ENCODE assay signal across 20 cellular contexts in genomic region chr6:129177801-129178200, GRCh38.
"Had no signal": no experiment of that assay in that cellular context is flagged by ENCODE, and none has a peak within 500 bp of the region (broad histone marks: within the 10 kb centered on the region; RNA-seq: fewer than 3 reads in every experiment).

No MANE protein-coding gene starts in this region.

- DNase-seq: effector memory CD8-positive, alpha-beta T cell; foreskin fibroblast; heart left ventricle; hippocampal formation; left colon; natural killer cell; spleen; stimulated activated CD4-positive, alpha-beta T cell treated with anti-CD3 and anti-CD28 coated beads, Interleukin-4, amount 100 ng/mL, for 4 hours; stimulated activated naive CD8-positive, alpha-beta T cell treated with anti-CD3 and anti-CD28 coated beads, Interleukin-15, Interleukin-2, amounts not matched to agents 100 U/mL and 50 U/mL, for 24 hours; substantia nigra; testis; tibial artery; upper lobe of left lung had no signal

- H3K9me3 ChIP-seq: gastroesophageal sphincter, heart left ventricle, neutrophil, spleen, testis, tibial artery, upper lobe of left lung had no signal

- H3K4me3 ChIP-seq: coronary artery, gastroesophageal sphincter, heart left ventricle, lung, skin epidermis, spleen, testis, tibial artery, upper lobe of left lung had no signal

- H3K27ac ChIP-seq: coronary artery, gastroesophageal sphincter, neutrophil, parathyroid adenoma, skin epidermis, spleen, testis, tibial artery, upper lobe of left lung had no signal

- ATAC-seq: effector memory CD8-positive, alpha-beta T cell; gastroesophageal sphincter; left colon; natural killer cell; stimulated activated memory B cell treated with anti-CD40 and anti-IgM and Interleukin-4, amounts not matched to agents 10 μg/mL and 1 μg/mL and 100 μg/mL, for 72 hours; stimulated activated naive CD8-positive, alpha-beta T cell treated with anti-CD3 and anti-CD28 coated beads, Interleukin-15, Interleukin-2, amounts not matched to agents 100 U/mL and 50 U/mL, for 24 hours had no signal

- H3K27me3 ChIP-seq: gastroesophageal sphincter, heart left ventricle, neutrophil, spleen, testis, tibial artery, upper lobe of left lung had no signal

- H3K4me1 ChIP-seq: parathyroid adenoma, spleen, testis, tibial artery, upper lobe of left lung had no signal
